In genomic region chr6:38221236-38221635, GRCh38 we compare ENCODE assay signal across 1 cellular context.
TF ChIP-seq lines count a peak whose summit lies in the region.

No MANE protein-coding gene starts in this region.

TF ChIP-seq in GM23338, 12 proteins besides CTCF, POLR2A, EP300 and RAD21:
- TF ChIP-seq REST (IDR thresholded peaks at IDR 0.05; ENCODE audit: unreplicated experiment) (no peak), ZNF114 (CRISPR knock-in tag; IDR thresholded peaks at IDR 0.05) (no peak), EZH2phosphoT487 (IDR thresholded peaks at IDR 0.05; ENCODE audit: unreplicated experiment) (no peak), POLR2AphosphoS5 (IDR thresholded peaks at IDR 0.05; ENCODE audit: low read depth) (no peak), STAT1 (IDR thresholded peaks at IDR 0.05; ENCODE audit: unreplicated experiment) (no peak), JUNB (IDR thresholded peaks at IDR 0.05; ENCODE audit: unreplicated experiment) (no peak), ZNF331 (CRISPR knock-in tag; IDR thresholded peaks at IDR 0.05; ENCODE audit: low read depth) (no peak), EZH2 (IDR thresholded peaks at IDR 0.05; ENCODE audit: low read depth, unreplicated experiment) (no peak), CREB1 (CRISPR knock-in tag; IDR thresholded peaks at IDR 0.05; ENCODE audit: low read depth) (no peak), ETS1 (IDR thresholded peaks at IDR 0.05) (no peak), NANOG (IDR thresholded peaks at IDR 0.05; ENCODE audit: borderline replicate concordance) (no peak)
